ENCODE assay signal across 14 cellular contexts in genomic region chr13:39876258-39876657, GRCh38.
A peak's percentile ranks its signal among the peaks of the same experiment; 100 is the strongest.
DNase-seq lines count a peak whose midpoint lies in the region; ATAC-seq and TF ChIP-seq lines count a peak whose summit lies in the region.
"Had no signal": no experiment of that assay in that cellular context is flagged by ENCODE, and none has a peak within 500 bp of the region (broad histone marks: within the 10 kb centered on the region; RNA-seq: fewer than 3 reads in every experiment).

No MANE protein-coding gene starts in this region.

- no TSS peak for BruUV-seq in Panc1 (replicated peaks; lab: Mats Ljungman, UMichigan)

- no peaks in the 10 kb centered on the region for H3K27me3 Mint-ChIP-seq in type B pancreatic cell

- no peak overlapping the region for H3K27ac Mint-ChIP-seq in type B pancreatic cell
- H3K27ac Mint-ChIP-seq: progenitor cell of endocrine pancreas had no signal

- no peaks in the 10 kb centered on the region for H3K36me3 Mint-ChIP-seq in type B pancreatic cell

- intact Hi-C loops in Panc1 (cut with micrococcal nuclease; ENCODE audit: unreplicated experiment) = no loop called here

- H3K27me3 ChIP-seq in Panc1 (ENCODE audit: control insufficient read depth, insufficient read depth, low read length) = no peaks in the 10 kb centered on the region

- no peaks in the 10 kb centered on the region for H3K9me3 ChIP-seq in Panc1 (ENCODE audit: control insufficient read depth, insufficient read depth, low read depth, low read length)

- peak; percentile 70 for ATAC-seq in Panc1

- POLR2A ChIA-PET in Panc1 (lab: Charles Lee) = no interaction called here

- H3K27ac ChIP-seq in Panc1 (ENCODE audit: low read length) (peak overlapping the region; percentile 29; the same call in 1 of the 2 replicates), epithelial cell of prostate (no peak overlapping the region)
- H3K27ac ChIP-seq: SK-N-MC had no signal

- CTCF ChIA-PET in Panc1 (lab: Charles Lee) = no interaction called here

- peaks cover 3% of the 10 kb centered on the region for H3K9me3 Mint-ChIP-seq in type B pancreatic cell

- TF ChIP-seq CTCF in Panc1 (IDR thresholded peaks at IDR 0.05) (no peak), type B pancreatic cell (conservative IDR thresholded peaks at IDR 0.05) (no peak)

- peaks cover 12% of the 10 kb centered on the region for H3K4me1 Mint-ChIP-seq in type B pancreatic cell (ENCODE audit: unreplicated experiment)

- H3K4me1 ChIP-seq in Panc1 (ENCODE audit: control insufficient read depth, insufficient read depth, low read length) = peaks cover 7% of the 10 kb centered on the region

- H3K4me3 Mint-ChIP-seq in type B pancreatic cell = no peak overlapping the region

- DNase-seq in GM04503 (ENCODE audit: low read depth) = peak; percentile 84
- no peak for DNase-seq in Panc1 (ENCODE audit: low read depth, low spot score)
- DNase-seq in epithelial cell of prostate (ENCODE audit: low read depth, low spot score) = peak; percentile 33
- DNase-seq in pulmonary artery endothelial cell (ENCODE audit: low read depth, low spot score) = peak; percentile 73
- DNase-seq in COR-L47 (lab: John Stamatoyannopoulos, UW) = no peak
- no peak for DNase-seq in HUDEP-2 (lab: John Stamatoyannopoulos, UW; ENCODE audit: unreplicated experiment in 76 of 76)
- DNase-seq in DMS114 treated with DMSO at 0.1 percent for 48 hours (lab: John Stamatoyannopoulos, UW; ENCODE audit: unreplicated experiment) = no peak
- no peak for DNase-seq in type B pancreatic cell (ENCODE audit: extremely low spot score, unreplicated experiment)
- DNase-seq: activated CD4-positive, alpha-beta T cell treated with anti-CD3 and anti-CD28 coated beads, Interleukin-2, amount 50 U/mL, for 1 hour; activated naive CD4-positive, alpha-beta T cell; hippocampal formation; NCI-H526 had no signal

- H3K4me3 ChIP-seq in Panc1 (ENCODE audit: low read depth in 2 of 2, low read length in 2 of 2) = no peak overlapping the region
- H3K4me3 ChIP-seq: SK-N-MC had no signal

- no peaks in the 10 kb centered on the region for H3K36me3 ChIP-seq in Panc1 (ENCODE audit: control insufficient read depth, insufficient read depth, low read length)

- in situ Hi-C loops in Panc1 (cut with HindIII; ENCODE audit: low pct_unique_long_range_greater_than_20kb, low sequenced_read_pairs) = no loop called here

Comparison
In these comparisons a context has a peak if more than half of its experiments do, and no peak if none do; other contexts are left out.
1. DNase-seq: peak in GM04503 (single experiment), epithelial cell of prostate (single experiment) and pulmonary artery endothelial cell (single experiment); none in Panc1 (single experiment), COR-L47 (single experiment), HUDEP-2 (0 of 76), DMS114 treated with DMSO at 0.1 percent for 48 hours (single experiment) and type B pancreatic cell (single experiment).